ENCODE assay signal across 1 cellular context in genomic region chr12:122980192-122981035, GRCh38.
TF ChIP-seq lines count a peak whose summit lies in the region.

TSS of gene ARL6IP4 (plus strand) at chr12:122980681. CDS start at chr12:122981140, 459 bp downstream.

TF ChIP-seq in WTC11, 78 proteins besides CTCF, POLR2A, EP300 and RAD21 (continued from another document):
- TF ChIP-seq PRDM15 (CRISPR knock-in tag; IDR thresholded peaks at IDR 0.05) (0 out of 2 replicates have a peak, but pooled peaks have one; percentile 44), NR1H2 (CRISPR knock-in tag; IDR thresholded peaks at IDR 0.05) (no peak), NFATC4 (CRISPR knock-in tag; IDR thresholded peaks at IDR 0.05) (no peak), RORB (CRISPR knock-in tag; IDR thresholded peaks at IDR 0.05) (no peak), ZNF416 (CRISPR knock-in tag; IDR thresholded peaks at IDR 0.05) (peak; percentile 34; the same call in 1 of the 2 replicates), GABPB1 (CRISPR knock-in tag; IDR thresholded peaks at IDR 0.05) (peak; percentile 74), HMGXB4 (CRISPR knock-in tag; IDR thresholded peaks at IDR 0.05) (peak; percentile 96), AFF4 (CRISPR knock-in tag; IDR thresholded peaks at IDR 0.05; ENCODE audit: borderline replicate concordance) (peak; percentile 80), JAZF1 (CRISPR knock-in tag; IDR thresholded peaks at IDR 0.05) (no peak), EMX1 (CRISPR knock-in tag; IDR thresholded peaks at IDR 0.05) (no peak; the same call in 1 of the 2 replicates), NR2C2 (CRISPR knock-in tag; IDR thresholded peaks at IDR 0.05) (peak; percentile 12; the same call in 1 of the 2 replicates), CBFB (CRISPR knock-in tag; IDR thresholded peaks at IDR 0.05; ENCODE audit: low read depth) (no peak), MXD4 (CRISPR knock-in tag; IDR thresholded peaks at IDR 0.05; ENCODE audit: borderline replicate concordance) (no peak), ATF6 (CRISPR knock-in tag; IDR thresholded peaks at IDR 0.05) (no peak), PREB (CRISPR knock-in tag; IDR thresholded peaks at IDR 0.05; ENCODE audit: borderline replicate concordance) (no peak; the same call in 1 of the 2 replicates), ELF4 (CRISPR knock-in tag; IDR thresholded peaks at IDR 0.05; ENCODE audit: low read depth) (peak; percentile 76; the same call in 1 of the 2 replicates), USF2 (CRISPR knock-in tag; IDR thresholded peaks at IDR 0.05) (no peak), GTF2I (CRISPR knock-in tag; conservative IDR thresholded peaks at IDR 0.05) (no peak), IRF2 (CRISPR knock-in tag; IDR thresholded peaks at IDR 0.05; ENCODE audit: borderline replicate concordance, low read depth) (no peak), ZMAT4 (CRISPR knock-in tag; IDR thresholded peaks at IDR 0.05) (no peak; the same call in 1 of the 2 replicates), FOXK1 (CRISPR knock-in tag; IDR thresholded peaks at IDR 0.05) (peak; percentile 87), ZNF121 (CRISPR knock-in tag; IDR thresholded peaks at IDR 0.05) (no peak), SMAD4 (CRISPR knock-in tag; IDR thresholded peaks at IDR 0.05) (peak; percentile 67; the same call in 1 of the 2 replicates), NR3C1 (CRISPR knock-in tag; conservative IDR thresholded peaks at IDR 0.05; ENCODE audit: low read depth) (no peak), ZNF317 (CRISPR knock-in tag; IDR thresholded peaks at IDR 0.05; ENCODE audit: borderline replicate concordance, low read depth) (no peak), ZNF512 (CRISPR knock-in tag; IDR thresholded peaks at IDR 0.05; ENCODE audit: borderline replicate concordance) (no peak), STAT6 (CRISPR knock-in tag; conservative IDR thresholded peaks at IDR 0.05; ENCODE audit: low read depth) (no peak), ATF1 (CRISPR knock-in tag; IDR thresholded peaks at IDR 0.05) (peak; percentile 61; the same call in 1 of the 2 replicates)
